ENCODE assay signal across 8 cellular contexts in the genomic region with DNA sequence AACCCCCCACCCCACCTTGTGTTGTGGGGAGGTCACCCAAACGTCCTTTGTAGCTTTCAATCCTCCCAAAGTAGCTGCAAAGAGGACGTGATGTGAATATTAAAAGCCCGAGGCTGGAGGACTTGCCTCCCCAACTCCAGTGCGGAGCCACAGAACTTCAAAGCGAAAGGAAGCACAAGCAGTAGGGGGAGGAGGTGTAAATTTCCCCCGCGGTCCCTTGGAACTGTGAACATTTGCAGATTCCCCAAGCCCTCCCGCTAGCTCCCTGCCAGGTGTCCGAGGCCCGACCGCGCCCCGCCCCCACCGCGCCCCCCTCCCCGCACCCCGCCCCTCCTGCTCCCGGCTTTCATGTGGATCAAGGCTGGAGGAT.
DNase-seq lines count a peak whose midpoint lies in the region; ATAC-seq and TF ChIP-seq lines count a peak whose summit lies in the region.

No MANE protein-coding gene starts in this region.

- no peaks in the 10 kb centered on the region for H3K27me3 ChIP-seq in BLaER1
- no peaks in the 10 kb centered on the region for H3K27me3 ChIP-seq in MM.1S (replicated peaks; ENCODE audit: insufficient read depth, low read length)
- no peaks in the 10 kb centered on the region for H3K27me3 ChIP-seq in endocrine pancreas (ENCODE audit: control insufficient read depth, insufficient read depth, low read length)

- no peak overlapping the region for H3K27ac ChIP-seq in BLaER1
- H3K27ac ChIP-seq in MM.1S (ENCODE audit: low read length): no peak overlapping the region

- H3K4me2 ChIP-seq in BLaER1: peak overlapping the region; percentile 86
- H3K4me2 ChIP-seq in MM.1S (ENCODE audit: low read depth, low read length): peak overlapping the region; percentile 69; the same call in 1 of the 2 replicates

- peak overlapping the region; percentile 75 for H3K4me3 Mint-ChIP-seq in nephron progenitor cell

- no peaks in the 10 kb centered on the region for H3K9me3 Mint-ChIP-seq in nephron progenitor cell

- H4K20me1 ChIP-seq in BLaER1 (no peaks in the 10 kb centered on the region), MM.1S (ENCODE audit: insufficient read depth, low read length) (no peaks in the 10 kb centered on the region)

- peaks cover 92% of the 10 kb centered on the region for H3K4me1 Mint-ChIP-seq in nephron progenitor cell

- H3F3A ChIP-seq in MM.1S (ENCODE audit: insufficient read depth, low read length): no peaks in the 10 kb centered on the region

- no peak for TF ChIP-seq CTCF in MM.1S (IDR thresholded peaks at IDR 0.05; ENCODE audit: low read length)
- TF ChIP-seq CTCF in nephron progenitor cell (IDR thresholded peaks at IDR 0.05): no peak

- H3K9me3 ChIP-seq in BLaER1 (no peaks in the 10 kb centered on the region), MM.1S (replicated peaks; ENCODE audit: insufficient read depth, low read length) (no peaks in the 10 kb centered on the region), endocrine pancreas (ENCODE audit: control insufficient read depth, low read length) (no peaks in the 10 kb centered on the region)

- 0 out of 2 replicates have a peak overlapping the region, but pooled peaks have one; percentile 30 for H2AFZ ChIP-seq in MM.1S (ENCODE audit: low read length)

- H3K4me3 ChIP-seq in BLaER1 (peak overlapping the region; percentile 53), MM.1S (ENCODE audit: low read length) (peak overlapping the region; percentile 27; the same call in 1 of the 2 replicates), endocrine pancreas (ENCODE audit: control insufficient read depth, insufficient read depth, low read length) (peak overlapping the region; percentile 40)

- H3K27ac Mint-ChIP-seq in nephron progenitor cell: peak overlapping the region; percentile 88

- no peaks in the 10 kb centered on the region for H3K36me3 Mint-ChIP-seq in nephron progenitor cell (ENCODE audit: low read depth)

- peaks cover 23% of the 10 kb centered on the region for H3K27me3 Mint-ChIP-seq in nephron progenitor cell (ENCODE audit: low read depth, poor library complexity)

- H3K9ac ChIP-seq in BLaER1 (no peak overlapping the region), MM.1S (ENCODE audit: low read length) (no peak overlapping the region), endocrine pancreas (ENCODE audit: control insufficient read depth, insufficient read depth, low read length) (peak overlapping the region; percentile 72)

- peak; percentile 15 for DNase-seq in MM.1S
- DNase-seq in nephron progenitor cell: peak; percentile 72
- DNase-seq in T1000 (lab: John Stamatoyannopoulos, UW): no peak
- no peak for DNase-seq in NCI-H146 treated with DMSO at 0.1 percent for 48 hours (lab: John Stamatoyannopoulos, UW; ENCODE audit: unreplicated experiment)

- H3K9me2 ChIP-seq in MM.1S (replicated peaks; ENCODE audit: insufficient read depth, low read length): no peaks in the 10 kb centered on the region

- H3K4me1 ChIP-seq in BLaER1 (peaks cover 26% of the 10 kb centered on the region), MM.1S (ENCODE audit: low read length) (no peaks in the 10 kb centered on the region), endocrine pancreas (ENCODE audit: control insufficient read depth, insufficient read depth, low read length) (no peaks in the 10 kb centered on the region)

- no peaks in the 10 kb centered on the region for H3K79me2 ChIP-seq in MM.1S (ENCODE audit: low read length)

- H3K36me3 ChIP-seq in BLaER1 (no peaks in the 10 kb centered on the region), MM.1S (replicated peaks; ENCODE audit: insufficient read depth, low read length) (no peaks in the 10 kb centered on the region), endocrine pancreas (ENCODE audit: control insufficient read depth, insufficient read depth, low read length) (no peaks in the 10 kb centered on the region)

- ATAC-seq in GM18858 (IDR thresholded peaks at IDR 0.05; ENCODE audit: unreplicated experiment) (no peak), GM21619 (IDR thresholded peaks at IDR 0.05; ENCODE audit: unreplicated experiment) (no peak)

Comparison
In these comparisons a context has a peak if more than half of its experiments do, and no peak if none do; other contexts are left out.
1. DNase-seq: peak in MM.1S (single experiment) and nephron progenitor cell (single experiment); none in T1000 (single experiment) and NCI-H146 treated with DMSO at 0.1 percent for 48 hours (single experiment).
2. Peak in every context shown above with its lines, with median percentiles within 50 percentile points of each other: H3K4me3 ChIP-seq.